Comparison of ENCODE assay signal across 11 cellular contexts in genomic region chr17:47670064-47670463, GRCh38. TPM values are rescaled to one million over a fixed set of nuclear protein-coding genes. Genes with fewer than 3 reads are reported as not detected.
DNase-seq lines count a peak whose midpoint lies in the region; TF ChIP-seq lines count a peak whose summit lies in the region.
"Had no signal": no experiment of that assay in that cellular context is flagged by ENCODE, and none has a peak within 500 bp of the region (broad histone marks: within the 10 kb centered on the region; RNA-seq: fewer than 3 reads in every experiment).

No MANE protein-coding gene starts in this region.

- intact Hi-C loops in A673 (cut with micrococcal nuclease; ENCODE audit: unreplicated experiment) (no loop called here), Calu3 (cut with micrococcal nuclease; ENCODE audit: unreplicated experiment) (no loop called here), posterior cingulate gyrus (cut with DNase I) (no loop called here)

- no peak for TF ChIP-seq POLR2A in erythroblast (IDR thresholded peaks at IDR 0.05; ENCODE audit: low read length)

- no peaks in the 10 kb centered on the region for H3K27me3 ChIP-seq in A673 (replicated peaks; ENCODE audit: insufficient read depth, low read depth, low read length, poor library complexity)

- H3K36me3 Mint-ChIP-seq in Calu3 (ENCODE audit: insufficient read depth, unreplicated experiment) = peaks cover 98% of the 10 kb centered on the region
- H3K36me3 Mint-ChIP-seq in T-helper 1 cell treated with Interleukin-12 subunit alpha and Interleukin-12 subunit beta and Interleukin-4 antibody, amounts not matched to agents 30 μg/mL and 1 μg/mL, for 36 hours (ENCODE audit: low read depth) = peaks cover 67% of the 10 kb centered on the region

- TF ChIP-seq CTCF in A673 (conservative IDR thresholded peaks at IDR 0.05; ENCODE audit: low read depth, low read length) = no peak
- no peak for TF ChIP-seq CTCF in Calu3 (IDR thresholded peaks at IDR 0.05; ENCODE audit: unreplicated experiment)

- H3K27me3 Mint-ChIP-seq in Calu3 (ENCODE audit: unreplicated experiment) = no peaks in the 10 kb centered on the region
- no peaks in the 10 kb centered on the region for H3K27me3 Mint-ChIP-seq in T-helper 1 cell treated with Interleukin-12 subunit alpha and Interleukin-12 subunit beta and Interleukin-4 antibody, amounts not matched to agents 30 μg/mL and 1 μg/mL, for 36 hours (ENCODE audit: low read depth)

- no peaks in the 10 kb centered on the region for H3K4me1 ChIP-seq in A673 (ENCODE audit: insufficient read depth, low read length, poor library complexity, severe bottlenecking)

- H3K36me3 ChIP-seq in A673 (ENCODE audit: insufficient read depth, low read length, poor library complexity, severe bottlenecking) = peaks cover 91% of the 10 kb centered on the region

- CTCF ChIA-PET in A673 (lab: Charles Lee) (no interaction called here), Calu3 (lab: Charles Lee) (no interaction called here)

- peak overlapping the region; percentile 10 for H3K27ac ChIP-seq in A673 (ENCODE audit: low read depth, low read length, poor library complexity, severe bottlenecking)
- peak overlapping the region; percentile 14 for H3K27ac ChIP-seq in epithelial cell of prostate

- DNase-seq in A673 (ENCODE audit: low spot score) (no peak), Calu3 (no peak), epithelial cell of prostate (ENCODE audit: low read depth, low spot score) (no peak), kidney tubule cell (ENCODE audit: low spot score) (no peak), posterior cingulate gyrus (no peak), erythroblast (lab: John Stamatoyannopoulos, UW) (no peak), C1 segment of cervical spinal cord (lab: John Stamatoyannopoulos, UW) (no peak)
- DNase-seq: foreskin melanocyte, islet precursor cell had no signal

- no peaks in the 10 kb centered on the region for H3K9me3 Mint-ChIP-seq in Calu3 (ENCODE audit: low read depth, unreplicated experiment)
- H3K9me3 Mint-ChIP-seq in T-helper 1 cell treated with Interleukin-12 subunit alpha and Interleukin-12 subunit beta and Interleukin-4 antibody, amounts not matched to agents 30 μg/mL and 1 μg/mL, for 36 hours = no peaks in the 10 kb centered on the region
- H3K9me3 Mint-ChIP-seq: neural crest cell had no signal

- POLR2A ChIA-PET in A673 (lab: Charles Lee; ENCODE audit: low non-redundant PET) = interaction anchor here (0.6 kb wide), 1 partner anchor 67 kb away, joined by 6 read pairs; no protein-coding TSS in a partner anchor

- BruUV-seq in A673 (replicated peaks; lab: Mats Ljungman, UMichigan) = no TSS peak
- BruUV-seq in Calu3 (replicated peaks; lab: Mats Ljungman, UMichigan) = no TSS peak

- no peaks in the 10 kb centered on the region for H3K4me1 Mint-ChIP-seq in Calu3 (ENCODE audit: low read depth, unreplicated experiment)
- peaks cover 29% of the 10 kb centered on the region for H3K4me1 Mint-ChIP-seq in T-helper 1 cell treated with Interleukin-12 subunit alpha and Interleukin-12 subunit beta and Interleukin-4 antibody, amounts not matched to agents 30 μg/mL and 1 μg/mL, for 36 hours (ENCODE audit: low read depth)
- H3K4me1 Mint-ChIP-seq: neural crest cell had no signal

- H3K4me3 Mint-ChIP-seq in Calu3 (ENCODE audit: low read depth, unreplicated experiment) = no peak overlapping the region
- no peak overlapping the region for H3K4me3 Mint-ChIP-seq in T-helper 1 cell treated with Interleukin-12 subunit alpha and Interleukin-12 subunit beta and Interleukin-4 antibody, amounts not matched to agents 30 μg/mL and 1 μg/mL, for 36 hours
- H3K4me3 Mint-ChIP-seq: neural crest cell had no signal

- no peak overlapping the region for H3K4me3 ChIP-seq in A673 (ENCODE audit: low read depth, low read length, poor library complexity, severe bottlenecking)

- peak overlapping the region; percentile 34 for H3K27ac Mint-ChIP-seq in Calu3 (ENCODE audit: unreplicated experiment)
- H3K27ac Mint-ChIP-seq in T-helper 1 cell treated with Interleukin-12 subunit alpha and Interleukin-12 subunit beta and Interleukin-4 antibody, amounts not matched to agents 30 μg/mL and 1 μg/mL, for 36 hours = peak overlapping the region; percentile 65

- H3K9me3 ChIP-seq in A673 (ENCODE audit: low read depth, low read length, poor library complexity, severe bottlenecking) = no peaks in the 10 kb centered on the region

RNA-seq across cellular contexts. Expression of gene KPNB1, which starts 20.3 kb away (rescaled TPM):
- total RNA-seq in A673 (2021) = 429 and 452 TPM in 2 replicates
- total RNA-seq in Calu3 (2022) = 511 and 538 TPM in 2 replicates

RNA-seq across cellular contexts. Expression of gene TBKBP1, which starts 23.9 kb away (rescaled TPM):
- total RNA-seq in A673 (2021) (21.1 and 25.3 TPM in 2 replicates), Calu3 (2022) (6.4 and 6.5 TPM in 2 replicates)
